ENCODE assay signal across 23 cellular contexts in genomic region chr3:154182322-154182922, GRCh38.
DNase-seq lines count a peak whose midpoint lies in the region; ATAC-seq and TF ChIP-seq lines count a peak whose summit lies in the region.
"Had no signal": no experiment of that assay in that cellular context is flagged by ENCODE, and none has a peak within 500 bp of the region (broad histone marks: within the 10 kb centered on the region; RNA-seq: fewer than 3 reads in every experiment).

No MANE protein-coding gene starts in this region.

- no peaks in the 10 kb centered on the region for H3K36me3 Mint-ChIP-seq in activated CD4-positive, alpha-beta memory T cell treated with anti-CD3 and anti-CD28 coated beads for 36 hours
- H3K36me3 Mint-ChIP-seq: activated naive CD4-positive, alpha-beta T cell treated with anti-CD3 and anti-CD28 coated beads, Interleukin-2, amount 50 U/mL, for 24 hours; natural killer cell treated with Interleukin-12 subunit alpha and Interleukin-12 subunit beta and Interleukin-15 and Interleukin-18, amount 100 ng/mL, for 72 hours had no signal

- POLR2A ChIA-PET in activated CD4-positive, alpha-beta memory T cell treated with anti-CD3 and anti-CD28 coated beads for 36 hours (lab: Charles Lee), result no interaction called here

- TF ChIP-seq POLR2A in gastroesophageal sphincter (IDR thresholded peaks at IDR 0.05) (no peak), transverse colon (IDR thresholded peaks at IDR 0.05) (no peak)

- no peaks in the 10 kb centered on the region for H3K36me3 ChIP-seq in gastroesophageal sphincter
- no peaks in the 10 kb centered on the region for H3K36me3 ChIP-seq in transverse colon

- ATAC-seq in gastroesophageal sphincter, result no peak
- no peak for ATAC-seq in GM18873 (IDR thresholded peaks at IDR 0.05; ENCODE audit: low FRiP score, unreplicated experiment)
- ATAC-seq: GM12878; HCT116; left lobe of liver; natural killer cell treated with Interleukin-12 subunit alpha and Interleukin-12 subunit beta and Interleukin-15 and Interleukin-18, amount 100 ng/mL, for 72 hours; Panc1; right cardiac atrium had no signal

- peaks cover 8% of the 10 kb centered on the region for H3K27me3 Mint-ChIP-seq in activated CD4-positive, alpha-beta memory T cell treated with anti-CD3 and anti-CD28 coated beads for 36 hours

- TF ChIP-seq EP300 in gastroesophageal sphincter (IDR thresholded peaks at IDR 0.05), result no peak
- TF ChIP-seq EP300 in transverse colon (IDR thresholded peaks at IDR 0.05; ENCODE audit: low read depth), result no peak

- no peak overlapping the region for H3K4me3 ChIP-seq in gastroesophageal sphincter
- no peak overlapping the region for H3K4me3 ChIP-seq in transverse colon
- H3K4me3 ChIP-seq: dorsolateral prefrontal cortex, GM12878 had no signal

- in situ Hi-C loops in transverse colon (cut with MboI; ENCODE audit: low pct_ligation_motif_present in 1 of 4, low pct_unique_long_range_greater_than_20kb in 1 of 4, low sequenced_read_pairs in 3 of 4), result no loop called here

- no peak overlapping the region for H3K4me3 Mint-ChIP-seq in activated CD4-positive, alpha-beta memory T cell treated with anti-CD3 and anti-CD28 coated beads for 36 hours
- H3K4me3 Mint-ChIP-seq: activated naive CD4-positive, alpha-beta T cell treated with anti-CD3 and anti-CD28 coated beads, Interleukin-2, amount 50 U/mL, for 24 hours; activated T-helper 1 cell treated with anti-CD3 and anti-CD28 coated beads, Interleukin-12 subunit alpha, Interleukin-12 subunit beta, Interleukin-2, Interleukin-4 antibody, amounts not matched to agents 30 ng/mL and 10 ng/mL and 1 ng/mL, durations not matched to agents 14 hours and 24 hours and 36 hours; CD4-positive, alpha-beta T cell; central memory CD8-positive, alpha-beta T cell; natural killer cell treated with Interleukin-12 subunit alpha and Interleukin-12 subunit beta and Interleukin-15 and Interleukin-18, amount 100 ng/mL, for 72 hours had no signal

- H3K4me1 ChIP-seq in gastroesophageal sphincter (peaks cover 8 to 48% (median 9%) of the 10 kb centered on the region in 3 donors), transverse colon (peaks cover 0 to 13% (median 3%) of the 10 kb centered on the region in 4 donors)

- CTCF ChIA-PET in activated CD4-positive, alpha-beta memory T cell treated with anti-CD3 and anti-CD28 coated beads for 36 hours (lab: Charles Lee), result no interaction called here

- H3K27ac ChIP-seq in gastroesophageal sphincter (peak overlapping the region; percentile 84 to 97 (median 90)), transverse colon (peak overlapping the region; percentile 49 to 78 (median 65))
- H3K27ac ChIP-seq: dorsolateral prefrontal cortex, epithelial cell of prostate had no signal

- no peaks in the 10 kb centered on the region for H3K4me1 Mint-ChIP-seq in activated CD4-positive, alpha-beta memory T cell treated with anti-CD3 and anti-CD28 coated beads for 36 hours (ENCODE audit: low read depth)
- H3K4me1 Mint-ChIP-seq: activated naive CD4-positive, alpha-beta T cell treated with anti-CD3 and anti-CD28 coated beads, Interleukin-2, amount 50 U/mL, for 24 hours; central memory CD8-positive, alpha-beta T cell had no signal

- H3K27me3 ChIP-seq in gastroesophageal sphincter, result no peaks in the 10 kb centered on the region
- H3K27me3 ChIP-seq in transverse colon, result no peaks in the 10 kb centered on the region

- 65 to 67% methylated on average over 3 to 4 of the region's 4 CpGs for WGBS in gastroesophageal sphincter (ENCODE audit: low coverage in 1 of 2), 2 donors
- WGBS in transverse colon (ENCODE audit: low coverage in 1 of 2), 2 donors, result 78 to 86% methylated on average over 4 of the region's 4 CpGs

- peak; percentile 72 for DNase-seq in NCI-H1092 treated with DMSO at 0.1 percent for 48 hours (lab: John Stamatoyannopoulos, UW)
- DNase-seq in NCI-H69 (lab: John Stamatoyannopoulos, UW), result peak; percentile 94
- no peak for DNase-seq in transverse colon
- DNase-seq in activated CD4-positive, alpha-beta memory T cell treated with anti-CD3 and anti-CD28 coated beads for 36 hours, result no peak
- DNase-seq in activated CD8-positive, alpha-beta memory T cell treated with anti-CD3 and anti-CD28 coated beads for 24 hours, result no peak
- DNase-seq: activated CD4-positive, alpha-beta T cell treated with anti-CD3 and anti-CD28 coated beads for 4 hours; CD4-positive, alpha-beta T cell; DMS79; dorsolateral prefrontal cortex; foreskin fibroblast; right cardiac atrium; SIG-M5 had no signal

- no peak overlapping the region for H3K27ac Mint-ChIP-seq in activated CD4-positive, alpha-beta memory T cell treated with anti-CD3 and anti-CD28 coated beads for 36 hours
- H3K27ac Mint-ChIP-seq: activated naive CD4-positive, alpha-beta T cell treated with anti-CD3 and anti-CD28 coated beads, Interleukin-2, amount 50 U/mL, for 24 hours; activated T-helper 1 cell treated with anti-CD3 and anti-CD28 coated beads, Interleukin-12 subunit alpha, Interleukin-12 subunit beta, Interleukin-2, Interleukin-4 antibody, amounts not matched to agents 30 ng/mL and 10 ng/mL and 1 ng/mL, durations not matched to agents 14 hours and 24 hours and 36 hours; CD4-positive, alpha-beta T cell; natural killer cell treated with Interleukin-12 subunit alpha and Interleukin-12 subunit beta and Interleukin-15 and Interleukin-18, amount 100 ng/mL, for 72 hours had no signal

- H3K9me3 ChIP-seq in gastroesophageal sphincter (peaks cover 0 to 5% (median 0%) of the 10 kb centered on the region in 3 donors), transverse colon (no peaks in the 10 kb centered on the region)

- intact Hi-C loops in transverse colon (cut with DNase I; ENCODE audit: low total_unique reads), result no loop called here
- intact Hi-C loops in activated CD4-positive, alpha-beta memory T cell treated with anti-CD3 and anti-CD28 coated beads for 36 hours (cut with micrococcal nuclease), result no loop called here

- TF ChIP-seq CTCF in gastroesophageal sphincter (IDR thresholded peaks at IDR 0.05) (no peak), transverse colon (IDR thresholded peaks at IDR 0.05) (no peak)

- H3K9me3 Mint-ChIP-seq in activated CD4-positive, alpha-beta memory T cell treated with anti-CD3 and anti-CD28 coated beads for 36 hours, result no peaks in the 10 kb centered on the region
- H3K9me3 Mint-ChIP-seq: activated naive CD4-positive, alpha-beta T cell treated with anti-CD3 and anti-CD28 coated beads, Interleukin-2, amount 50 U/mL, for 24 hours; activated T-helper 1 cell treated with anti-CD3 and anti-CD28 coated beads, Interleukin-12 subunit alpha, Interleukin-12 subunit beta, Interleukin-2, Interleukin-4 antibody, amounts not matched to agents 30 ng/mL and 10 ng/mL and 1 ng/mL, durations not matched to agents 14 hours and 24 hours and 36 hours; CD4-positive, alpha-beta T cell; central memory CD8-positive, alpha-beta T cell; natural killer cell treated with Interleukin-12 subunit alpha and Interleukin-12 subunit beta and Interleukin-15 and Interleukin-18, amount 100 ng/mL, for 72 hours had no signal

Comparison
In these comparisons a context has a peak if more than half of its experiments do, and no peak if none do; other contexts are left out.
1. DNase-seq: peak in NCI-H1092 treated with DMSO at 0.1 percent for 48 hours (single experiment) and NCI-H69 (single experiment); none in transverse colon (single experiment), activated CD4-positive, alpha-beta memory T cell treated with anti-CD3 and anti-CD28 coated beads for 36 hours (single experiment) and activated CD8-positive, alpha-beta memory T cell treated with anti-CD3 and anti-CD28 coated beads for 24 hours (single experiment).